ENCODE assay signal across 15 cellular contexts in genomic region chr13:80011448-80012212, GRCh38.
DNase-seq lines count a peak whose midpoint lies in the region; ATAC-seq and TF ChIP-seq lines count a peak whose summit lies in the region.
"Had no signal": no experiment of that assay in that cellular context is flagged by ENCODE, and none has a peak within 500 bp of the region (broad histone marks: within the 10 kb centered on the region; RNA-seq: fewer than 3 reads in every experiment).

No MANE protein-coding gene starts in this region.

- no peak overlapping the region for H3K4ac ChIP-seq in trophoblast cell (ENCODE audit: low read depth, low read length)

- no peaks in the 10 kb centered on the region for H3K79me2 ChIP-seq in osteoblast (ENCODE audit: insufficient read depth, low read length)
- H3K79me2 ChIP-seq in trophoblast cell (ENCODE audit: control insufficient read depth, insufficient read depth, low read length, poor library complexity): no peaks in the 10 kb centered on the region

- H2BK12ac ChIP-seq in trophoblast cell (ENCODE audit: low read length): no peak overlapping the region

- in situ Hi-C loops in G401 (cut with HindIII; ENCODE audit: low sequenced_read_pairs): no loop called here

- ATAC-seq in left cardiac atrium (peak; percentile 86 to 92), GM18907 (IDR thresholded peaks at IDR 0.05; ENCODE audit: unreplicated experiment) (no peak), GM21576 (IDR thresholded peaks at IDR 0.05; ENCODE audit: unreplicated experiment) (no peak), GM19463 (IDR thresholded peaks at IDR 0.05; ENCODE audit: unreplicated experiment) (no peak)
- ATAC-seq: activated naive CD8-positive, alpha-beta T cell treated with anti-CD3 and anti-CD28 coated beads, Interleukin-2, amount 50 U/mL, for 24 hours had no signal

- H4K12ac ChIP-seq in trophoblast cell (ENCODE audit: low read depth, low read length): no peak overlapping the region

- DNase-seq in G401 (ENCODE audit: low spot score) (peak; percentile 93), left cardiac atrium (peak; percentile 18), osteoblast (ENCODE audit: insufficient read length, low spot score, missing footprints) (no peak), trophoblast cell (no peak)
- DNase-seq: activated CD4-positive, CD25-positive, alpha-beta regulatory T cell; activated naive CD8-positive, alpha-beta T cell treated with anti-CD3 and anti-CD28 coated beads, Interleukin-2, amount 50 U/mL, for 24 hours; activated T-cell treated with anti-CD3 and anti-CD28 coated beads for 4 hours; effector CD4-positive, alpha-beta T cell; NCI-H2107; stimulated activated CD4-positive, alpha-beta T cell treated with anti-CD3 and anti-CD28 coated beads, Interleukin-1b, Interleukin-23, amount 100 ng/mL, for 48 hours had no signal

- H2AK5ac ChIP-seq in trophoblast cell (ENCODE audit: low read length): no peak overlapping the region

- H3K79me1 ChIP-seq in trophoblast cell (ENCODE audit: low read length): no peaks in the 10 kb centered on the region

- no CpG with 5 or more reads among the region's 5 CpGs for WGBS in trophoblast cell (ENCODE audit: extremely low coverage, insufficient coverage, insufficient read length)

- H3K4me3 ChIP-seq in osteoblast (ENCODE audit: insufficient read depth, low read length) (no peak overlapping the region), trophoblast cell (ENCODE audit: low read depth, low read length) (no peak overlapping the region)
- H3K4me3 ChIP-seq: SK-N-MC had no signal

- H2BK5ac ChIP-seq in trophoblast cell (ENCODE audit: low read depth, low read length, poor library complexity): no peak overlapping the region

- H3K36me3 ChIP-seq in osteoblast (ENCODE audit: insufficient read depth, low read length): no peaks in the 10 kb centered on the region
- H3K36me3 ChIP-seq in trophoblast cell (ENCODE audit: control insufficient read depth in 1 of 2, insufficient read depth in 2 of 2, low read length in 2 of 2): no peaks in the 10 kb centered on the region

- intact Hi-C loops in left cardiac atrium (cut with DNase I): loop anchor here in 1 of 2 donors (10.0 kb wide), 1 partner anchor 237 kb away; no protein-coding TSS in a partner anchor

- H3K27ac ChIP-seq in angular gyrus (ENCODE audit: low read depth, low read length) (peak overlapping the region; percentile 2), osteoblast (ENCODE audit: low read depth, low read length) (no peak overlapping the region), trophoblast cell (ENCODE audit: low read depth, low read length) (no peak overlapping the region)
- H3K27ac ChIP-seq: SK-N-MC had no signal

- H3K4me1 ChIP-seq in osteoblast (ENCODE audit: insufficient read depth, low read length) (peaks cover 9% of the 10 kb centered on the region), trophoblast cell (ENCODE audit: control insufficient read depth in 1 of 2, insufficient read depth in 2 of 2, low read length in 2 of 2) (no peaks in the 10 kb centered on the region)

- H3K18ac ChIP-seq in trophoblast cell (ENCODE audit: low read length): no peak overlapping the region

- H3K14ac ChIP-seq in trophoblast cell (ENCODE audit: low read length): no peak overlapping the region

- H3K4me2 ChIP-seq in osteoblast (ENCODE audit: insufficient read depth, low read length) (peak overlapping the region; percentile 6), trophoblast cell (ENCODE audit: low read length) (no peak overlapping the region)

- no peak overlapping the region for H4K8ac ChIP-seq in trophoblast cell (ENCODE audit: low read depth, low read length)

- no peak overlapping the region for H3K23ac ChIP-seq in trophoblast cell (ENCODE audit: low read length)

- H3K9ac ChIP-seq in trophoblast cell (ENCODE audit: low read length): no peak overlapping the region

- H4K20me1 ChIP-seq in osteoblast (ENCODE audit: insufficient read depth, low read length): no peaks in the 10 kb centered on the region

- H3K9me3 ChIP-seq in osteoblast (ENCODE audit: low read depth, low read length): no peaks in the 10 kb centered on the region
- no peaks in the 10 kb centered on the region for H3K9me3 ChIP-seq in trophoblast cell (ENCODE audit: insufficient read depth, low read depth, low read length)

- no peak for TF ChIP-seq CTCF in osteoblast (IDR thresholded peaks at IDR 0.05; ENCODE audit: extremely low read depth, low read depth, low read length)

- H3K27me3 ChIP-seq in osteoblast (ENCODE audit: insufficient read depth, low read length): no peaks in the 10 kb centered on the region
- H3K27me3 ChIP-seq in trophoblast cell (ENCODE audit: insufficient read depth, low read length): no peaks in the 10 kb centered on the region

- H2BK120ac ChIP-seq in trophoblast cell (ENCODE audit: insufficient read depth, low read length, poor library complexity): no peak overlapping the region

- no peak overlapping the region for H4K91ac ChIP-seq in trophoblast cell (ENCODE audit: low read depth, low read length)

- H2AFZ ChIP-seq in osteoblast (ENCODE audit: low read length) (peak overlapping the region; percentile 60), trophoblast cell (ENCODE audit: insufficient read depth, low read length, poor library complexity) (no peak overlapping the region)

Comparison
In these comparisons a context has a peak if more than half of its experiments do, and no peak if none do; other contexts are left out.
1. DNase-seq: peak in G401 (single experiment) and left cardiac atrium (single experiment); none in osteoblast (single experiment) and trophoblast cell (0 of 2).
2. ATAC-seq: peak in left cardiac atrium (2 of 2); none in GM18907 (single experiment), GM21576 (single experiment) and GM19463 (single experiment).